Comparison of ENCODE assay signal across 10 cellular contexts in genomic region chr3:49476563-49476962, GRCh38.
DNase-seq lines count a peak whose midpoint lies in the region; ATAC-seq lines count a peak whose summit lies in the region.
"Had no signal": no experiment of that assay in that cellular context is flagged by ENCODE, and none has a peak within 500 bp of the region (broad histone marks: within the 10 kb centered on the region; RNA-seq: fewer than 3 reads in every experiment).

No MANE protein-coding gene starts in this region.

- H3K9me3 Mint-ChIP-seq in central memory CD8-positive, alpha-beta T cell: no peaks in the 10 kb centered on the region
- H3K9me3 Mint-ChIP-seq: CD4-positive, alpha-beta memory T cell had no signal

- H3K4me3 Mint-ChIP-seq in central memory CD8-positive, alpha-beta T cell: no peak overlapping the region

- no peak overlapping the region for H3K27ac Mint-ChIP-seq in central memory CD8-positive, alpha-beta T cell (ENCODE audit: low read depth)

- H3K4me1 Mint-ChIP-seq in central memory CD8-positive, alpha-beta T cell: peaks cover 15% of the 10 kb centered on the region

- H3K36me3 Mint-ChIP-seq in central memory CD8-positive, alpha-beta T cell (ENCODE audit: insufficient read depth): peaks cover 30% of the 10 kb centered on the region

- H3K27me3 Mint-ChIP-seq in central memory CD8-positive, alpha-beta T cell: no peaks in the 10 kb centered on the region
- H3K27me3 Mint-ChIP-seq: CD4-positive, alpha-beta memory T cell had no signal

- peak; percentile 32 for ATAC-seq in central memory CD8-positive, alpha-beta T cell (replicated peaks; ENCODE audit: extremely low read depth, poor library complexity, severe bottlenecking)

- DNase-seq in stimulated activated CD4-positive, alpha-beta T cell treated with anti-CD3 and anti-CD28 coated beads, Interleukin-4, amount 100 ng/mL, for 24 hours: peak; percentile 17
- DNase-seq in stimulated activated CD4-positive, alpha-beta T cell treated with anti-CD3 and anti-CD28 coated beads, Interleukin-12 subunit alpha, Interleukin-12 subunit beta, amount 100 ng/mL, for 4 hours: no peak
- DNase-seq in OCI-M1 (lab: John Stamatoyannopoulos, UW): peak; percentile 9
- no peak for DNase-seq in central memory CD8-positive, alpha-beta T cell (ENCODE audit: low spot score in 2 of 2)
- no peak for DNase-seq in HK-2 (ENCODE audit: unreplicated experiment)
- no peak for DNase-seq in Ammon's horn (ENCODE audit: low spot score)
- no peak for DNase-seq in NCI-H446 treated with DMSO at 0.1 percent for 48 hours (lab: John Stamatoyannopoulos, UW)
- no peak for DNase-seq in stimulated activated naive CD4-positive, alpha-beta T cell (lab: John Stamatoyannopoulos, UW)
- DNase-seq: CD4-positive, alpha-beta memory T cell; SJCRH30 had no signal

Comparison
In these comparisons a context has a peak if more than half of its experiments do, and no peak if none do; other contexts are left out.
1. DNase-seq: peak in stimulated activated CD4-positive, alpha-beta T cell treated with anti-CD3 and anti-CD28 coated beads, Interleukin-4, amount 100 ng/mL, for 24 hours (single experiment) and OCI-M1 (single experiment); none in stimulated activated CD4-positive, alpha-beta T cell treated with anti-CD3 and anti-CD28 coated beads, Interleukin-12 subunit alpha, Interleukin-12 subunit beta, amount 100 ng/mL, for 4 hours (single experiment), central memory CD8-positive, alpha-beta T cell (0 of 2), HK-2 (single experiment), Ammon's horn (single experiment), NCI-H446 treated with DMSO at 0.1 percent for 48 hours (single experiment) and stimulated activated naive CD4-positive, alpha-beta T cell (0 of 6).